Comparison of ENCODE assay signal across 9 cellular contexts in genomic region chr13:106471957-106472543, GRCh38.
A peak's percentile ranks its signal among the peaks of the same experiment; 100 is the strongest.
DNase-seq lines count a peak whose midpoint lies in the region; ATAC-seq, FAIRE-seq and TF ChIP-seq lines count a peak whose summit lies in the region.
"Had no signal": no experiment of that assay in that cellular context is flagged by ENCODE, and none has a peak within 500 bp of the region (broad histone marks: within the 10 kb centered on the region; RNA-seq: fewer than 3 reads in every experiment).

No MANE protein-coding gene starts in this region.

- no peaks in the 10 kb centered on the region for H3K36me3 Mint-ChIP-seq in Calu3 (ENCODE audit: insufficient read depth, unreplicated experiment)

- H3K79me2 ChIP-seq in GM12878 (ENCODE audit: control insufficient read depth, insufficient read depth, low read length) = no peaks in the 10 kb centered on the region

- H3K9me3 ChIP-seq in GM12878 (replicated peaks; ENCODE audit: control insufficient read depth, insufficient read depth, low read length) = no peaks in the 10 kb centered on the region
- no peaks in the 10 kb centered on the region for H3K9me3 ChIP-seq in right lobe of liver

- TF ChIP-seq CTCF in Calu3 (IDR thresholded peaks at IDR 0.05; ENCODE audit: unreplicated experiment) (no peak), GM12878 (IDR thresholded peaks at IDR 0.05 in 2 of 3, conservative IDR thresholded peaks at IDR 0.05 in 1 of 3; ENCODE audit: control insufficient read depth in 2 of 3, extremely low read depth in 1 of 3, insufficient read depth in 1 of 3, low read depth in 3 of 3, low read length in 3 of 3) (no peak), right lobe of liver (IDR thresholded peaks at IDR 0.05) (no peak), dorsolateral prefrontal cortex (IDR thresholded peaks at IDR 0.05 in 54 of 56, conservative IDR thresholded peaks at IDR 0.05 in 2 of 56; ENCODE audit: low read depth in 1 of 56, partially characterized antibody in 56 of 56) (no peak)

- no peak for FAIRE-seq in GM12878 (lab: Jason Lieb, UNC)
- FAIRE-seq: colon had no signal

- no peak overlapping the region for H3K27ac ChIP-seq in GM12878 (ENCODE audit: control insufficient read depth, insufficient read depth)
- no peak overlapping the region for H3K27ac ChIP-seq in right lobe of liver
- H3K27ac ChIP-seq in dorsolateral prefrontal cortex = peak overlapping the region in 3 of 59 donors; percentile 3 to 46 (median 39)

- TF ChIP-seq RAD21 in GM12878 (IDR thresholded peaks at IDR 0.05; ENCODE audit: insufficient read depth, low read depth, low read length) = no peak

- CTCF ChIA-PET in Calu3 (lab: Charles Lee) (no interaction called here), GM12878 (lab: Yijun Ruan, JAX) (interaction anchor here (0.6 kb wide), 1 partner anchor 43 kb away, joined by 3 read pairs; no protein-coding TSS in a partner anchor)

- no peak for TF ChIP-seq EP300 in GM12878 (IDR thresholded peaks at IDR 0.05; ENCODE audit: borderline replicate concordance in 1 of 2, control insufficient read depth in 1 of 2, low read depth in 2 of 2, low read length in 2 of 2)

- H3K9me3 Mint-ChIP-seq in Calu3 (ENCODE audit: low read depth, unreplicated experiment) = no peaks in the 10 kb centered on the region

- 0 out of 2 replicates have a peak overlapping the region, but pooled peaks have one; percentile 15 for H3K4me2 ChIP-seq in GM12878 (ENCODE audit: control insufficient read depth, insufficient read depth)

- H3K4me3 ChIP-seq in GM12878 = no peak overlapping the region
- no peak overlapping the region for H3K4me3 ChIP-seq in right lobe of liver
- peak overlapping the region in 1 of 59 donors; percentile 13 for H3K4me3 ChIP-seq in dorsolateral prefrontal cortex

- POLR2A ChIA-PET in GM12878 (lab: Charles Lee) = no interaction called here

- DNase-seq in Calu3 = peak; percentile 35
- DNase-seq in GM12878 (ENCODE audit: low read depth, low spot score) = no peak
- DNase-seq in right lobe of liver = no peak
- DNase-seq in dorsolateral prefrontal cortex = no peak
- no peak for DNase-seq in pons (ENCODE audit: low spot score)

- no TSS peak for BruUV-seq in Calu3 (replicated peaks; lab: Mats Ljungman, UMichigan)
- no TSS peak for BruUV-seq in GM12878 (replicated peaks; lab: Mats Ljungman, UMichigan)

- 16% methylated on average over 16 of the region's 16 CpGs for WGBS in GM12878 (ENCODE audit: insufficient coverage, insufficient replicate concordance, low lambda C conversion rate, missing lambda C conversion rate)
- 19% methylated on average over 11 of the region's 16 CpGs for WGBS in right lobe of liver (ENCODE audit: insufficient coverage, low coverage, low lambda C conversion rate, missing lambda C conversion rate)

- no peaks in the 10 kb centered on the region for H3K27me3 Mint-ChIP-seq in Calu3 (ENCODE audit: unreplicated experiment)

- no peaks in the 10 kb centered on the region for H4K20me1 ChIP-seq in GM12878 (ENCODE audit: control insufficient read depth, insufficient read depth)

- TF ChIP-seq POLR2A in GM12878 (IDR thresholded peaks at IDR 0.05; ENCODE audit: low read depth, low read length) (no peak), right lobe of liver (IDR thresholded peaks at IDR 0.05) (no peak)

- H3K9ac ChIP-seq in GM12878 (ENCODE audit: control insufficient read depth, insufficient read depth, low read length) = no peak overlapping the region

- peak overlapping the region; percentile 74 for H3K27ac Mint-ChIP-seq in Calu3 (ENCODE audit: unreplicated experiment)

- in situ Hi-C loops in GM12878 (cut with MboI) = no loop called here

- peak; percentile 84 for ATAC-seq in HG03342 (IDR thresholded peaks at IDR 0.05; ENCODE audit: unreplicated experiment)
- peak; percentile 84 for ATAC-seq in GM12878
- ATAC-seq in right lobe of liver = peak; percentile 34 to 85 (median 68)
- no peak for ATAC-seq in GM18861 (IDR thresholded peaks at IDR 0.05; ENCODE audit: unreplicated experiment)
- no peak for ATAC-seq in HG03175 (IDR thresholded peaks at IDR 0.05; ENCODE audit: unreplicated experiment)

- H3K4me1 ChIP-seq in GM12878 (ENCODE audit: control insufficient read depth, insufficient read depth, low read length) (no peaks in the 10 kb centered on the region; the same call in 1 of the 2 replicates), right lobe of liver (no peaks in the 10 kb centered on the region)

- H3K36me3 ChIP-seq in GM12878 (ENCODE audit: control insufficient read depth in 2 of 2, insufficient read depth in 2 of 2, low read length in 1 of 2) (no peaks in the 10 kb centered on the region), right lobe of liver (no peaks in the 10 kb centered on the region)

- no peaks in the 10 kb centered on the region for H3K27me3 ChIP-seq in GM12878 (replicated peaks in 1 of 2; ENCODE audit: control insufficient read depth in 2 of 2, insufficient read depth in 2 of 2, low read length in 1 of 2)
- H3K27me3 ChIP-seq in right lobe of liver = no peaks in the 10 kb centered on the region
- no peaks in the 10 kb centered on the region for H3K27me3 ChIP-seq in dorsolateral prefrontal cortex

- RAD21 ChIA-PET in GM12878 (lab: Charles Lee; ENCODE audit: unreplicated experiment) = no interaction called here

- SMC1A ChIA-PET in GM12878 (lab: Charles Lee; ENCODE audit: uncharacterized antibody, unreplicated experiment) = interaction anchor here (1.0 to 1.5 kb wide), 3 partner anchors 8 to 47 kb away, joined by 3 to 4 read pairs (median 4); no protein-coding TSS in a partner anchor

- no peak overlapping the region for H2AFZ ChIP-seq in GM12878 (ENCODE audit: control insufficient read depth, low read depth, low read length)

- peak overlapping the region; percentile 61 for H3K4me3 Mint-ChIP-seq in Calu3 (ENCODE audit: low read depth, unreplicated experiment)

- peaks cover 8% of the 10 kb centered on the region for H3K4me1 Mint-ChIP-seq in Calu3 (ENCODE audit: low read depth, unreplicated experiment)

- intact Hi-C loops in Calu3 (cut with micrococcal nuclease; ENCODE audit: unreplicated experiment) (loop anchor here (10.0 kb wide), 1 partner anchor 127 kb away; no protein-coding TSS in a partner anchor), GM12878 (cut with micrococcal nuclease; ENCODE audit: unreplicated experiment) (no loop called here), right lobe of liver (cut with DNase I) (no loop called here), dorsolateral prefrontal cortex (cut with DNase I) (no loop called here)

TF ChIP-seq in GM12878, 131 proteins besides CTCF, POLR2A, EP300 and RAD21 (continues in another document):
- TF ChIP-seq RUNX3 (IDR thresholded peaks at IDR 0.05; ENCODE audit: low read length) (no peak), ESRRA (IDR thresholded peaks at IDR 0.05; ENCODE audit: low read length) (no peak), POLR2AphosphoS5 (IDR thresholded peaks at IDR 0.05; ENCODE audit: low read length) (no peak), JUND (IDR thresholded peaks at IDR 0.05; ENCODE audit: low read depth, low read length) (no peak), NR2C1 (IDR thresholded peaks at IDR 0.05) (no peak), IRF5 (IDR thresholded peaks at IDR 0.05; ENCODE audit: borderline replicate concordance) (no peak), HSF1 (IDR thresholded peaks at IDR 0.05; ENCODE audit: low read depth, low read length) (no peak)

Comparison
In these comparisons a context has a peak if more than half of its experiments do, and no peak if none do; other contexts are left out.
1. ATAC-seq: peak in HG03342 (single experiment), GM12878 (single experiment) and right lobe of liver (4 of 4); none in GM18861 (single experiment) and HG03175 (single experiment).